In the genomic region with DNA sequence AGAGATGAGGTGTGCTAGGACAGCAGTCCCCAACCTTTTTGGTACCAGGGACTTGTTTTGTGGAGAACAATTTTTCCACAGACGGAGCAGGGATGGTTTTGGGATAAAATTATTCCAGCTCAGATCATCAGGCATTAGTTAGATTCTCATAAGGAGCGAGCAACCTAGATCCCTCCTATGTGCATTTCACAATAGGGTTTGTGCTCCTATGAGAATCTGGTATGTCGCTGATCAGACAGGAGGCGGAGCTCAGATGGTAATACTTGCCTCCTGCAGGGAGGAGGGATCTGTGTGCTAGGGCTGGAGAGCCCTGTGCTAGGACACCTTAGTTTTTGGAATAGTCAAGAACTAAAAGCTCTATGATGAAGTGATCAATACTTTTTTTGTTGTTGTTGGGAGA, we compare ENCODE assay signal across 10 cellular contexts. TPM values are rescaled to one million over a fixed set of nuclear protein-coding genes. Genes with fewer than 3 reads are reported as not detected.
DNase-seq lines count a peak whose midpoint lies in the region; ATAC-seq, FAIRE-seq and TF ChIP-seq lines count a peak whose summit lies in the region.
"Had no signal": no experiment of that assay in that cellular context is flagged by ENCODE, and none has a peak within 500 bp of the region (broad histone marks: within the 10 kb centered on the region; RNA-seq: fewer than 3 reads in every experiment).

No MANE protein-coding gene starts in this region.

- peaks cover 11% of the 10 kb centered on the region for H3K36me3 Mint-ChIP-seq in astrocyte (ENCODE audit: low read depth, unreplicated experiment)

- H3K23ac ChIP-seq in mesenchymal stem cell (ENCODE audit: low read length in 2 of 2) = no peak overlapping the region

- POLR2A ChIA-PET in SK-N-SH (lab: Yijun Ruan, JAX) = no interaction called here

- no peak for ATAC-seq in SK-N-SH treated with all-trans-retinoic acid at 6 μM for 48 hours
- ATAC-seq in HG02970 (IDR thresholded peaks at IDR 0.05; ENCODE audit: low FRiP score, unreplicated experiment) = no peak

- peaks cover 1% of the 10 kb centered on the region for H3K9me3 Mint-ChIP-seq in astrocyte (ENCODE audit: unreplicated experiment)

- H4K8ac ChIP-seq in mesenchymal stem cell (ENCODE audit: low read length) = no peak overlapping the region

- no peak overlapping the region for H2BK15ac ChIP-seq in mesenchymal stem cell (ENCODE audit: low read depth, poor library complexity, severe bottlenecking)

- H3K9ac ChIP-seq in SK-N-SH (no peak overlapping the region), astrocyte (ENCODE audit: low read length) (no peak overlapping the region), mesenchymal stem cell (ENCODE audit: low read length) (peak overlapping the region; percentile 99)

- H3K4me1 Mint-ChIP-seq in astrocyte (ENCODE audit: low read depth, unreplicated experiment) = peaks cover 7% of the 10 kb centered on the region

- H3K36me3 ChIP-seq in SK-N-SH (replicated peaks in 1 of 2; ENCODE audit: control insufficient read depth in 1 of 2, insufficient read depth in 2 of 2, low read length in 1 of 2) (peaks cover 0 to 29% of the 10 kb centered on the region in 2 experiments), astrocyte (ENCODE audit: insufficient read depth, low read length) (no peaks in the 10 kb centered on the region), mesenchymal stem cell (ENCODE audit: control insufficient read depth in 1 of 2, insufficient read depth in 2 of 2, low read depth in 1 of 2, low read length in 2 of 2) (peaks cover 0 to 3% of the 10 kb centered on the region in 2 experiments)
- H3K36me3 ChIP-seq: neutrophil had no signal

- H2AFZ ChIP-seq in SK-N-SH (ENCODE audit: low read depth) (no peak overlapping the region), astrocyte (ENCODE audit: low read depth, low read length) (no peak overlapping the region), mesenchymal stem cell (ENCODE audit: low read depth, low read length) (no peak overlapping the region)

- H3K18ac ChIP-seq in mesenchymal stem cell (ENCODE audit: low read depth in 1 of 2, low read length in 2 of 2) = no peak overlapping the region

- H3K27me3 ChIP-seq in SK-N-SH (ENCODE audit: insufficient read depth) (no peaks in the 10 kb centered on the region), astrocyte (ENCODE audit: insufficient read depth, low read length) (no peaks in the 10 kb centered on the region), mesenchymal stem cell (ENCODE audit: control insufficient read depth in 1 of 2, insufficient read depth in 1 of 2, low read length in 2 of 2) (no peaks in the 10 kb centered on the region)
- H3K27me3 ChIP-seq: neutrophil had no signal

- H4K20me1 ChIP-seq in SK-N-SH (ENCODE audit: insufficient read depth) = peaks cover 11% of the 10 kb centered on the region
- peaks cover 50% of the 10 kb centered on the region for H4K20me1 ChIP-seq in astrocyte (ENCODE audit: insufficient read depth, low read length)

- no peaks in the 10 kb centered on the region for H3K9me2 ChIP-seq in SK-N-SH

- H2BK5ac ChIP-seq in mesenchymal stem cell (ENCODE audit: low read depth, low read length, poor library complexity, severe bottlenecking) = no peak overlapping the region

- no peak overlapping the region for H3K27ac Mint-ChIP-seq in astrocyte (ENCODE audit: unreplicated experiment)

- H3K4me1 ChIP-seq in SK-N-SH (ENCODE audit: control insufficient read depth in 1 of 2, insufficient read depth in 2 of 2, low read depth in 1 of 2, low read length in 1 of 2) = peaks cover 8 to 10% of the 10 kb centered on the region in 2 experiments; a peak in 3 of 4 replicates
- peaks cover 18% of the 10 kb centered on the region for H3K4me1 ChIP-seq in astrocyte (ENCODE audit: insufficient read depth, low read length)
- peaks cover 3% of the 10 kb centered on the region for H3K4me1 ChIP-seq in mesenchymal stem cell (ENCODE audit: control insufficient read depth, insufficient read depth, low read depth, low read length)

- H3K14ac ChIP-seq in mesenchymal stem cell (ENCODE audit: low read length in 2 of 2) = no peak overlapping the region

- H3K4me3 Mint-ChIP-seq in astrocyte (ENCODE audit: unreplicated experiment) = peak overlapping the region; percentile 68

- H3K9me3 ChIP-seq in SK-N-SH = no peaks in the 10 kb centered on the region
- H3K9me3 ChIP-seq in astrocyte (ENCODE audit: insufficient read depth, low read depth, low read length) = no peaks in the 10 kb centered on the region
- H3K9me3 ChIP-seq in mesenchymal stem cell (ENCODE audit: control insufficient read depth, low read length) = peaks cover 3% of the 10 kb centered on the region
- H3K9me3 ChIP-seq: neutrophil had no signal

- H3F3A ChIP-seq in SK-N-SH (replicated peaks; ENCODE audit: insufficient read depth) = peaks cover 16% of the 10 kb centered on the region

- 0 out of 4 replicates have a peak overlapping the region, but pooled peaks of 1 of the 2 experiments have one; percentile 90 for H3K27ac ChIP-seq in SK-N-SH (ENCODE audit: low read depth in 2 of 2, low read length in 1 of 2)
- no peak overlapping the region for H3K27ac ChIP-seq in astrocyte (ENCODE audit: low read depth, low read length)
- no peak overlapping the region for H3K27ac ChIP-seq in mesenchymal stem cell (ENCODE audit: low read length, poor library complexity, severe bottlenecking)
- H3K27ac ChIP-seq: neutrophil had no signal

- TF ChIP-seq RAD21 in SK-N-SH (IDR thresholded peaks at IDR 0.05; ENCODE audit: low read length) = no peak

- no peaks in the 10 kb centered on the region for H3K27me3 Mint-ChIP-seq in astrocyte (ENCODE audit: low read depth, unreplicated experiment)

- H3K79me2 ChIP-seq in SK-N-SH (ENCODE audit: insufficient read depth) (peaks cover 70% of the 10 kb centered on the region), astrocyte (ENCODE audit: insufficient read depth, low read length) (peaks cover 71% of the 10 kb centered on the region)

- no peak overlapping the region for H4K91ac ChIP-seq in mesenchymal stem cell (ENCODE audit: low read length)

- DNase-seq in SK-N-SH (peak; percentile 27), NAMALWA (ENCODE audit: low spot score) (peak; percentile 50), astrocyte (ENCODE audit: low read depth) (peak; percentile 61), mesenchymal stem cell (peak; percentile 78), middle frontal gyrus (ENCODE audit: extremely low spot score, low spot score) (no peak), amniotic stem cell (lab: John Stamatoyannopoulos, UW) (no peak)

- CTCF ChIA-PET in SK-N-SH (lab: Yijun Ruan, JAX) = interaction anchor here (1.2 to 1.8 kb wide), 4 partner anchors 9 to 401 kb away, joined by 3 to 5 read pairs (median 4); no protein-coding TSS in a partner anchor

- TF ChIP-seq CTCF in SK-N-SH (IDR thresholded peaks at IDR 0.05) (no peak), astrocyte (IDR thresholded peaks at IDR 0.05; ENCODE audit: insufficient read depth, low read depth, low read length) (no peak)

- no peak overlapping the region for H2BK12ac ChIP-seq in mesenchymal stem cell (ENCODE audit: low read length in 2 of 2)

- H3K4ac ChIP-seq in mesenchymal stem cell (ENCODE audit: low read depth in 1 of 2, low read length in 2 of 2) = no peak overlapping the region

- H3K79me1 ChIP-seq in mesenchymal stem cell (replicated peaks; ENCODE audit: low read length, poor library complexity, severe bottlenecking) = peaks cover 3% of the 10 kb centered on the region

- 81% methylated on average over 4 of the region's 4 CpGs for WGBS in SK-N-SH (ENCODE audit: low lambda C conversion rate)
- WGBS in mesenchymal stem cell = 78% methylated on average over 4 of the region's 4 CpGs

- FAIRE-seq in astrocyte (lab: Jason Lieb, UNC) = no peak
- FAIRE-seq: G401.6 had no signal

- peak overlapping the region; percentile 91 for H3K4me2 ChIP-seq in SK-N-SH
- peak overlapping the region; percentile 98 for H3K4me2 ChIP-seq in astrocyte (ENCODE audit: low read length)
- H3K4me2 ChIP-seq in mesenchymal stem cell (ENCODE audit: low read length, poor library complexity, severe bottlenecking) = no peak overlapping the region

- TF ChIP-seq EP300 in SK-N-SH (IDR thresholded peaks at IDR 0.05; ENCODE audit: borderline replicate concordance in 1 of 2, low read depth in 1 of 2, low read length in 1 of 2) = no peak

- H2AK5ac ChIP-seq in mesenchymal stem cell (ENCODE audit: low read length, severe bottlenecking) = no peak overlapping the region

- H2BK120ac ChIP-seq in mesenchymal stem cell (ENCODE audit: low read depth, low read length) = no peak overlapping the region

- H3K4me3 ChIP-seq in SK-N-SH (ENCODE audit: low read depth in 2 of 2, low read length in 1 of 2) (0 out of 4 replicates have a peak overlapping the region, but pooled peaks of 1 of the 2 experiments have one; percentile 86), astrocyte (ENCODE audit: insufficient read depth, low read depth, low read length) (no peak overlapping the region), mesenchymal stem cell (ENCODE audit: insufficient read depth in 1 of 2, low read depth in 1 of 2, low read length in 2 of 2) (peak overlapping the region in 1 of 2 experiments; percentile 98)

TF ChIP-seq in SK-N-SH, 30 proteins besides CTCF, POLR2A, EP300 and RAD21 (continues in another document):
- TF ChIP-seq POLR2AphosphoS5 (IDR thresholded peaks at IDR 0.05; ENCODE audit: low read depth, low read length) (no peak), SMC3 (IDR thresholded peaks at IDR 0.05; ENCODE audit: low read depth, low read length) (no peak), RCOR1 (IDR thresholded peaks at IDR 0.05; ENCODE audit: low read length) (no peak), RFX5 (IDR thresholded peaks at IDR 0.05; ENCODE audit: low read length) (no peak)

TF ChIP-seq in SK-N-SH treated with all-trans-retinoic acid at 6 μM for 48 hours, 23 proteins besides CTCF, POLR2A, EP300 and RAD21 (continues in another document):
- TF ChIP-seq OSR1 (CRISPR knock-in tag; IDR thresholded peaks at IDR 0.05) (no peak), ISL1 (CRISPR knock-in tag; IDR thresholded peaks at IDR 0.05) (no peak), PPARA (CRISPR knock-in tag; IDR thresholded peaks at IDR 0.05; ENCODE audit: borderline replicate concordance) (no peak), RARB (CRISPR knock-in tag; IDR thresholded peaks at IDR 0.05) (no peak), GLIS3 (CRISPR knock-in tag; IDR thresholded peaks at IDR 0.05) (no peak)

RNA-seq across cellular contexts. Expression of a gene that starts 2.5 kb away (rescaled TPM):
- polyA plus RNA-seq in SK-N-SH (2012; rRNA removed) = 2.1 and 2.7 TPM in 2 replicates
- 4.1 and 5.4 TPM in 2 replicates for polyA plus RNA-seq in SK-N-SH (2012; cell fraction: cytosol; rRNA removed)
- 0.74 and 1.6 TPM in 2 replicates for polyA plus RNA-seq in SK-N-SH (2012; cell fraction: nucleus; rRNA removed)
- 23.7 and 24.2 TPM in 2 replicates for total RNA-seq in astrocyte
- polyA plus RNA-seq in mesenchymal stem cell (2013, experiment 1 of 2) = 12.3 TPM
- 13.6 TPM for polyA plus RNA-seq in mesenchymal stem cell (2013, experiment 2 of 2)

RNA-seq across cellular contexts. Expression of a gene that starts 15.4 kb away (rescaled TPM):
- not detected in 2 replicates for polyA plus RNA-seq in SK-N-SH (2012; rRNA removed)
- not detected in 2 replicates for polyA plus RNA-seq in SK-N-SH (2012; cell fraction: cytosol; rRNA removed)
- polyA plus RNA-seq in SK-N-SH (2012; cell fraction: nucleus; rRNA removed) = not detected in 2 replicates
- total RNA-seq in astrocyte = not detected in 2 replicates
- 0.03 TPM for polyA plus RNA-seq in mesenchymal stem cell (2013, experiment 1 of 2)
- 0.01 TPM for polyA plus RNA-seq in mesenchymal stem cell (2013, experiment 2 of 2)

RNA-seq across cellular contexts. Expression of a gene that starts 52.0 kb away (rescaled TPM):
- polyA plus RNA-seq in SK-N-SH (2012; rRNA removed) = 0.39 and 0.49 TPM in 2 replicates
- 0.62 and 0.75 TPM in 2 replicates for polyA plus RNA-seq in SK-N-SH (2012; cell fraction: cytosol; rRNA removed)
- 0.14 and 0.42 TPM in 2 replicates for polyA plus RNA-seq in SK-N-SH (2012; cell fraction: nucleus; rRNA removed)
- total RNA-seq in astrocyte = 4.6 and 5.7 TPM in 2 replicates
- 11.7 TPM for polyA plus RNA-seq in mesenchymal stem cell (2013, experiment 1 of 2)
- polyA plus RNA-seq in mesenchymal stem cell (2013, experiment 2 of 2) = 12.0 TPM

Comparison
In these comparisons a context has a peak if more than half of its experiments do, and no peak if none do; other contexts are left out.
1. DNase-seq: peak in SK-N-SH (single experiment), NAMALWA (single experiment), astrocyte (single experiment) and mesenchymal stem cell (single experiment); none in middle frontal gyrus (single experiment) and amniotic stem cell (single experiment).